ENCODE assay signal across 8 cellular contexts in genomic region chr1:20485527-20486456, GRCh38. TPM values are rescaled to one million over a fixed set of nuclear protein-coding genes. Genes with fewer than 3 reads are reported as not detected.
DNase-seq lines count a peak whose midpoint lies in the region; ATAC-seq, FAIRE-seq and TF ChIP-seq lines count a peak whose summit lies in the region.

TSS of gene CAMK2N1 (minus strand) at chr1:20486210. CDS start at chr1:20485379, 831 bp downstream.

- H4K20me1 ChIP-seq in H1 (replicated peaks in 1 of 2; ENCODE audit: control insufficient read depth in 1 of 2, insufficient read depth in 2 of 2, low read length in 2 of 2): peaks cover 3 to 7% of the 10 kb centered on the region in 2 experiments

- no peaks in the 10 kb centered on the region for H3K9me3 ChIP-seq in H1 (ENCODE audit: insufficient read depth in 2 of 2, low read depth in 1 of 2, low read length in 1 of 2)

- peak within 1 kb of the TSS; percentile 66 to 87 (median 68) for H3K4me3 ChIP-seq in H1 (ENCODE audit: extremely low read depth in 1 of 4, insufficient read depth in 2 of 4, low read depth in 3 of 4, low read length in 4 of 4)

- peak within 1 kb of the TSS; percentile 92; the same call in 1 of the 2 replicates for H2BK12ac ChIP-seq in H1 (ENCODE audit: low read depth, low read length)

- peak within 1 kb of the TSS; percentile 63 for H4K5ac ChIP-seq in H1 (ENCODE audit: insufficient read length, low read depth, low read length)

- H4K8ac ChIP-seq in H1 (ENCODE audit: extremely low read depth, insufficient read depth, low read length): peak within 1 kb of the TSS; percentile 58; the same call in 1 of the 2 replicates

- H3K56ac ChIP-seq in H1 (replicated peaks; ENCODE audit: insufficient read length, low read depth, low read length): peak within 1 kb of the TSS; percentile 50

- H3K4me1 Mint-ChIP-seq in activated CD8-positive, alpha-beta memory T cell treated with anti-CD3 and anti-CD28 coated beads, Interleukin-2, amount 10 ng/mL, durations not matched to agents 7 days and 5 days: peaks cover 10% of the 10 kb centered on the region

- H3K4me2 ChIP-seq in H1 (ENCODE audit: insufficient read depth in 1 of 2, low read depth in 2 of 2, low read length in 2 of 2): peak within 1 kb of the TSS; percentile 82 to 96

- no peak for FAIRE-seq in H1 (lab: Jason Lieb, UNC)

- POLR2A ChIA-PET in H1 (lab: Charles Lee; ENCODE audit: partially characterized antibody): interaction anchor here (0.8 to 1.6 kb wide), 5 partner anchors 13 to 124 kb away, joined by 3 to 5 read pairs (median 3); partner anchors contain the start of gene MUL1

- peak; percentile 73 for ATAC-seq in activated CD8-positive, alpha-beta memory T cell treated with anti-CD3 and anti-CD28 coated beads, Interleukin-2, amount 10 ng/mL, durations not matched to agents 7 days and 5 days
- ATAC-seq in GM18909 (IDR thresholded peaks at IDR 0.05; ENCODE audit: poor library complexity, unreplicated experiment): no peak

- peak within 1 kb of the TSS; percentile 91 for H4K91ac ChIP-seq in H1 (replicated peaks; ENCODE audit: insufficient read length, low read length)

- H3K27me3 Mint-ChIP-seq in activated CD8-positive, alpha-beta memory T cell treated with anti-CD3 and anti-CD28 coated beads, Interleukin-2, amount 10 ng/mL, durations not matched to agents 7 days and 5 days: peaks cover 76% of the 10 kb centered on the region

- H3K79me2 ChIP-seq in H1 (ENCODE audit: control insufficient read depth in 1 of 2, insufficient read depth in 2 of 2, low read length in 2 of 2): no peaks in the 10 kb centered on the region

- H3K27ac Mint-ChIP-seq in activated CD8-positive, alpha-beta memory T cell treated with anti-CD3 and anti-CD28 coated beads, Interleukin-2, amount 10 ng/mL, durations not matched to agents 7 days and 5 days: no peak within 1 kb of the TSS

- H2AK5ac ChIP-seq in H1 (ENCODE audit: low read depth, low read length): no peak within 1 kb of the TSS

- WGBS in H1 (ENCODE audit: extremely low coverage in 1 of 2, insufficient coverage in 1 of 2, insufficient read length in 1 of 2, insufficient replicate concordance in 2 of 2, low coverage in 1 of 2, low lambda C conversion rate in 2 of 2, missing lambda C conversion rate in 1 of 2), 2 experiments: 0% methylated on average over 7 of the region's 104 CpGs; no CpG with 5 or more reads in 1 of the 2 experiments

- peak within 1 kb of the TSS; percentile 80; the same call in 1 of the 2 replicates for H2BK5ac ChIP-seq in H1 (ENCODE audit: low read depth, low read length)

- H3K18ac ChIP-seq in H1 (ENCODE audit: extremely low read depth, low read length): peak within 1 kb of the TSS; percentile 97

- no peak within 1 kb of the TSS for H3K14ac ChIP-seq in H1 (ENCODE audit: insufficient read length)

- no peak within 1 kb of the TSS for H2BK15ac ChIP-seq in H1 (ENCODE audit: low read length)

- H3K4ac ChIP-seq in H1 (replicated peaks; ENCODE audit: insufficient read length, low read depth, low read length): peak within 1 kb of the TSS; percentile 19

- H3K9ac ChIP-seq in H1 (replicated peaks in 1 of 4; ENCODE audit: extremely low read depth in 1 of 4, low read depth in 3 of 4, low read length in 3 of 4): peak within 1 kb of the TSS in 3 of 4 experiments; percentile 8 to 40 (median 20); a peak in 4 of 7 replicates

- no peak for TF ChIP-seq RAD21 in H1 (IDR thresholded peaks at IDR 0.05 in 1 of 2, conservative IDR thresholded peaks at IDR 0.05 in 1 of 2; ENCODE audit: low read depth in 2 of 2, low read length in 2 of 2)

- no peaks in the 10 kb centered on the region for H3K36me3 Mint-ChIP-seq in activated CD8-positive, alpha-beta memory T cell treated with anti-CD3 and anti-CD28 coated beads, Interleukin-2, amount 10 ng/mL, durations not matched to agents 7 days and 5 days

- H2BK120ac ChIP-seq in H1 (replicated peaks; ENCODE audit: low read depth, low read length): no peak within 1 kb of the TSS

- peaks cover 4 to 62% (median 38%) of the 10 kb centered on the region in 4 experiments for H3K27me3 ChIP-seq in H1 (replicated peaks in 1 of 4; ENCODE audit: control insufficient read depth in 3 of 4, extremely low read depth in 1 of 4, insufficient read depth in 3 of 4, low read length in 3 of 4)

- no peaks in the 10 kb centered on the region for H3K79me1 ChIP-seq in H1 (ENCODE audit: low read depth, low read length)

- no peaks in the 10 kb centered on the region for H3K9me3 Mint-ChIP-seq in activated CD8-positive, alpha-beta memory T cell treated with anti-CD3 and anti-CD28 coated beads, Interleukin-2, amount 10 ng/mL, durations not matched to agents 7 days and 5 days (ENCODE audit: low read depth)

- no peak within 1 kb of the TSS for H3K23ac ChIP-seq in H1 (ENCODE audit: insufficient read length)

- H3K27ac ChIP-seq in H1 (ENCODE audit: low read depth, low read length): no peak within 1 kb of the TSS

- no peaks in the 10 kb centered on the region for H3K36me3 ChIP-seq in H1 (ENCODE audit: control insufficient read depth in 2 of 4, insufficient read depth in 4 of 4, low read length in 3 of 4)

- H3K4me3 Mint-ChIP-seq in activated CD8-positive, alpha-beta memory T cell treated with anti-CD3 and anti-CD28 coated beads, Interleukin-2, amount 10 ng/mL, durations not matched to agents 7 days and 5 days: peak within 1 kb of the TSS; percentile 72

- H3K4me1 ChIP-seq in H1 (replicated peaks in 1 of 4; ENCODE audit: control insufficient read depth in 3 of 4, insufficient read depth in 4 of 4, low read length in 3 of 4): peaks cover 6 to 35% (median 13%) of the 10 kb centered on the region in 4 experiments

- no peak; a peak in 1 of 3 replicates for TF ChIP-seq POLR2A in H1 (IDR thresholded peaks at IDR 0.05; ENCODE audit: control extremely low read depth in 1 of 2, low read depth in 2 of 2, low read length in 2 of 2)

- DNase-seq in DMS114 treated with DMSO at 0.1 percent for 48 hours (lab: John Stamatoyannopoulos, UW; ENCODE audit: unreplicated experiment) (peak; percentile 6), NCI-H2171 (lab: John Stamatoyannopoulos, UW) (peak; percentile 77), H1 (ENCODE audit: low read depth in 1 of 2, low spot score in 2 of 2) (peak in 1 of 2 experiments; percentile 75), lung microvascular endothelial cell (ENCODE audit: low read depth in 2 of 2) (peak; percentile 52 to 54), NCI-H446 (lab: John Stamatoyannopoulos, UW) (no peak)
- peak; percentile 54 for DNase-seq in activated CD8-positive, alpha-beta memory T cell treated with anti-CD3 and anti-CD28 coated beads, Interleukin-2, amount 10 ng/mL, durations not matched to agents 7 days and 5 days
- peak; percentile 54 for DNase-seq in stimulated activated CD8-positive, alpha-beta memory T cell treated with anti-CD3 and anti-CD28 coated beads, Interleukin-12 subunit alpha, Interleukin-12 subunit beta, amount 100 ng/mL, for 4 hours (ENCODE audit: low read depth)

- TF ChIP-seq EP300 in H1 (IDR thresholded peaks at IDR 0.05; ENCODE audit: borderline replicate concordance in 1 of 2, low read depth in 2 of 2, low read length in 2 of 2): no peak

- H2BK20ac ChIP-seq in H1 (ENCODE audit: low read length): peak within 1 kb of the TSS; percentile 86; the same call in 1 of the 2 replicates

- no peak for TF ChIP-seq CTCF in H1 (IDR thresholded peaks at IDR 0.05; ENCODE audit: control extremely low read depth in 1 of 3, insufficient read depth in 1 of 3, low read depth in 1 of 3, low read length in 3 of 3)

- no peak within 1 kb of the TSS for H2AFZ ChIP-seq in H1 (ENCODE audit: low read length)

- H3K23me2 ChIP-seq in H1 (ENCODE audit: low read depth, low read length): peaks cover 31% of the 10 kb centered on the region

- CTCF ChIA-PET in activated CD8-positive, alpha-beta memory T cell treated with anti-CD3 and anti-CD28 coated beads, Interleukin-2, amount 10 ng/mL, durations not matched to agents 7 days and 5 days (lab: Charles Lee): interaction anchor here (0.6 to 1.7 kb wide), 5 partner anchors 9 to 274 kb away, joined by 3 to 6 read pairs (median 3); no protein-coding TSS in a partner anchor
- CTCF ChIA-PET in H1 (lab: Charles Lee; ENCODE audit: partially characterized antibody): interaction anchor here (0.8 to 2.6 kb wide), 5 partner anchors 53 to 306 kb away, joined by 3 to 8 read pairs (median 4); no protein-coding TSS in a partner anchor

TF ChIP-seq in H1, 55 proteins besides CTCF, POLR2A, EP300 and RAD21 (continues in another document):
- TF ChIP-seq MAX (IDR thresholded peaks at IDR 0.05) (0 out of 2 replicates have a peak, but pooled peaks have one; percentile 13), KDM1A (IDR thresholded peaks at IDR 0.05; ENCODE audit: borderline replicate concordance, low read length) (0 out of 2 replicates have a peak, but pooled peaks have one; percentile 24), SIN3A (conservative IDR thresholded peaks at IDR 0.05 in 1 of 2, IDR thresholded peaks at IDR 0.05 in 1 of 2; ENCODE audit: low read depth in 1 of 2, low read length in 2 of 2) (peak in 1 of 2 experiments; percentile 44; a peak in 1 of 4 replicates), EGR1 (IDR thresholded peaks at IDR 0.05; ENCODE audit: borderline replicate concordance, low read depth, low read length) (peak; percentile 38; the same call in 1 of the 2 replicates), TAF1 (IDR thresholded peaks at IDR 0.05; ENCODE audit: low read depth, low read length) (0 out of 2 replicates have a peak, but pooled peaks have one; percentile 19), GABPA (IDR thresholded peaks at IDR 0.05; ENCODE audit: borderline replicate concordance, insufficient read depth, low read length) (no peak), KDM4A (IDR thresholded peaks at IDR 0.05; ENCODE audit: low read depth, low read length, severe bottlenecking) (peak; percentile 7), CBX5 (IDR thresholded peaks at IDR 0.05; ENCODE audit: low read depth, low read length) (no peak), TBP (IDR thresholded peaks at IDR 0.05; ENCODE audit: low read depth, low read length) (no peak), SAP30 (IDR thresholded peaks at IDR 0.05; ENCODE audit: insufficient read depth, insufficient replicate concordance, low read length) (no peak)

RNA-seq across cellular contexts. Expression of gene CAMK2N1, which starts in this region (rescaled TPM):
- under 1 TPM; 0.47 to 0.82 TPM for total RNA-seq in activated CD8-positive, alpha-beta memory T cell treated with anti-CD3 and anti-CD28 coated beads, Interleukin-2, amount 10 ng/mL, durations not matched to agents 7 days and 5 days
- total RNA-seq in H1 (2021; fragmentation: NEBNext Ultra II Directional; extraction: Animal tissue kit (Norgen Biotek cat#: 25700)): 5.6 and 7.4 TPM in 2 replicates
- polyA plus RNA-seq in H1 (2011; rRNA removed): 1.8 and 2.3 TPM in 2 replicates
- polyA plus RNA-seq in H1 (2011; cell fraction: cytosol; rRNA removed): 2.2 TPM
- polyA plus RNA-seq in H1 (2011; cell fraction: nucleus; rRNA removed): 2.4 TPM
- 4.4 to 6.6 TPM (median 4.5 TPM) in 4 replicates for polyA plus RNA-seq in H1 (2012, experiment 1 of 2)
- polyA plus RNA-seq in H1 (2012, experiment 2 of 2): 3.6 TPM
- polyA plus RNA-seq in H1 (2013, experiment 1 of 2): 8.6 TPM
- 8.6 TPM for polyA plus RNA-seq in H1 (2013, experiment 2 of 2)
- 0.34 and 0.41 TPM in 2 replicates for polyA minus RNA-seq in H1 (2011; rRNA and poly(A)+ RNA removed)
- 2.3 TPM for polyA minus RNA-seq in H1 (2011; cell fraction: cytosol; rRNA and poly(A)+ RNA removed)
- 1.4 TPM for polyA minus RNA-seq in H1 (2011; cell fraction: nucleus; rRNA and poly(A)+ RNA removed)
- 0.40 and 0.87 TPM in 2 replicates for total RNA-seq in lung microvascular endothelial cell

Comparison
In these comparisons a context has a peak if more than half of its experiments do, and no peak if none do; other contexts are left out.
1. Peak in DNase-seq and ATAC-seq in activated CD8-positive, alpha-beta memory T cell treated with anti-CD3 and anti-CD28 coated beads, Interleukin-2, amount 10 ng/mL, durations not matched to agents 7 days and 5 days; RNA of the gene not detected or under 1 TPM.
2. Peak in DNase-seq in lung microvascular endothelial cell; RNA of the gene not detected or under 1 TPM.
3. DNase-seq: peak in DMS114 treated with DMSO at 0.1 percent for 48 hours (single experiment), NCI-H2171 (single experiment) and stimulated activated CD8-positive, alpha-beta memory T cell treated with anti-CD3 and anti-CD28 coated beads, Interleukin-12 subunit alpha, Interleukin-12 subunit beta, amount 100 ng/mL, for 4 hours (single experiment); none in NCI-H446 (0 of 2).